ENCODE assay signal across 8 cellular contexts in the genomic region with DNA sequence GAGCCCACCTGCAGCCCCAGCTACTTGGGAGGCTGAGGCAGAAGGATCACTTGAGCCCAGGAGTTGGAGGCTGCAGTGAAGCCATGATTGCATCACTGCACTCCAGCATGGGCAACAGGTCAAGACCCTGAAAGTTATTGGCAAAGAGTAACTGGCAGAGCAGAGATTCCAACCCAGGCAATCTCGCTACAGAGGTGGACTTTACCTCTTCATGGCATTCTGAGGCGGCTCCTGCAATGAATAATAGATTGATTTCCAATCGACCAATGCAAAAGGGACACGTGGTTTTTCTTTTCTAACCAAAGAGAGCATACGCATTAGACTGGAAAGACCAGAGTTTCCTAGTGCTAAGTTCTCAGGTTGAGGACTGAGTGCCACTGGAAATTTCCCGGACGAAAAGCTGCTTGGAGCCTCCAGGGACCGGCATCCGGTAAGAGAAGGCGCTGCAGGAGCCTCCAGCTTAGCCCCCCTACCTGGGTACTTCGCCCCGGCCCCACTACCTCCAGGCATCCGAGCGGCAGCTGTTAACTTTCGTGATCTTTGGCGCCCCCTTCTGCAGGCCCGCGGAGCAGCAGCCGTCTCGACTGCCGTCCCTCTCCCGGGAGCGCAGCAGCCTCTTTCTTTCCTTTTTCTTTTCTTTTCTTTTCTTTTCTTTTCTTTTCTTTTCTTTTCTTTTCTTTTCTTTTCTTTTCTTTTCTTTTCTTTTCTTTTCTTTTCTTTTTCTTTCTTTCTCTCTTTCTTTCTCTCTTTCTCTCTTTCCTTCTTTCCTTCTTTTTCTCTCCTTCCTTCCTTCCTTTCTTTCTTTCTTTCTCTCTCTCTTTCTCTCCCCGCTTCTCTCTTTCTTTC. TPM values are rescaled to one million over a fixed set of nuclear protein-coding genes. Genes with fewer than 3 reads are reported as not detected.
DNase-seq lines count a peak whose midpoint lies in the region; ATAC-seq and TF ChIP-seq lines count a peak whose summit lies in the region.

No MANE protein-coding gene starts in this region.

- peak overlapping the region; percentile 52 for H3K4me3 ChIP-seq in endodermal cell (ENCODE audit: low read length)

- no peaks in the 10 kb centered on the region for H3K36me3 ChIP-seq in endodermal cell (ENCODE audit: control insufficient read depth, insufficient read depth, low read length)

- H3K9ac ChIP-seq in endodermal cell (ENCODE audit: extremely low read depth, low read length, poor library complexity, severe bottlenecking): no peak overlapping the region

- peak; percentile 93 for TF ChIP-seq CTCF in GM20000 (IDR thresholded peaks at IDR 0.05; ENCODE audit: extremely low read depth, missing control alignments)
- TF ChIP-seq CTCF in endodermal cell (conservative IDR thresholded peaks at IDR 0.05): peak; percentile 93

- DNase-seq in AG08396 (ENCODE audit: low spot score) (peak; percentile 76), GM20000 (ENCODE audit: low spot score) (peak; percentile 80), NCI-H526 treated with DMSO at 0.1 percent for 48 hours (lab: John Stamatoyannopoulos, UW) (peak; percentile 66), endodermal cell (peak; percentile 98), midbrain (lab: John Stamatoyannopoulos, UW) (peak; percentile 71)
- DNase-seq in activated CD8-positive, alpha-beta memory T cell treated with anti-CD3 and anti-CD28 coated beads for 24 hours: peak; percentile 96
- peak; percentile 80 for DNase-seq in stimulated activated CD8-positive, alpha-beta memory T cell treated with anti-CD3 and anti-CD28 coated beads, Interleukin-4, amount 100 ng/mL, for 24 hours (ENCODE audit: low read depth)

- H3K4me3 Mint-ChIP-seq in endodermal cell: no peak overlapping the region

- H3K27ac ChIP-seq in endodermal cell (ENCODE audit: low read depth, low read length): no peak overlapping the region

- H3K36me3 Mint-ChIP-seq in endodermal cell (ENCODE audit: low read depth): no peaks in the 10 kb centered on the region

- H3K9me3 ChIP-seq in endodermal cell (ENCODE audit: control insufficient read depth, low read length): no peaks in the 10 kb centered on the region

- no peak for ATAC-seq in GM21528 (IDR thresholded peaks at IDR 0.05; ENCODE audit: low FRiP score, unreplicated experiment)

- no peaks in the 10 kb centered on the region for H3K4me1 ChIP-seq in endodermal cell (ENCODE audit: control insufficient read depth, insufficient read depth, low read length)

- H3K27ac Mint-ChIP-seq in endodermal cell: no peak overlapping the region

- whole genome bisulfite sequencing in endodermal cell (ENCODE audit: insufficient coverage in 1 of 2, insufficient read length in 1 of 2), 2 experiments: 19 to 27% methylated on average over 15 to 24 of the region's 24 CpGs

- H3K9me3 Mint-ChIP-seq in endodermal cell: no peaks in the 10 kb centered on the region

- peaks cover 12% of the 10 kb centered on the region for H3K27me3 ChIP-seq in endodermal cell (ENCODE audit: control insufficient read depth, insufficient read depth, low read length, poor library complexity, severe bottlenecking)

- peaks cover 3% of the 10 kb centered on the region for H3K4me1 Mint-ChIP-seq in endodermal cell

- H3K27me3 Mint-ChIP-seq in endodermal cell (ENCODE audit: insufficient read depth): peaks cover 30% of the 10 kb centered on the region

RNA-seq across cellular contexts. Expression of a gene that starts 4.1 kb away (rescaled TPM):
- 1 to 10 TPM; 1.3 to 1.4 TPM for total RNA-seq in endodermal cell
- 1.2 TPM for polyA plus RNA-seq in endodermal cell (2013, experiment 1 of 2)
- 0.99 TPM for polyA plus RNA-seq in endodermal cell (2013, experiment 2 of 2)

RNA-seq across cellular contexts. Expression of a gene that starts 11.4 kb away (rescaled TPM):
- 10 to 100 TPM; 16.2 to 19.4 TPM for total RNA-seq in endodermal cell
- polyA plus RNA-seq in endodermal cell (2013, experiment 1 of 2): 28.6 TPM
- 24.1 TPM for polyA plus RNA-seq in endodermal cell (2013, experiment 2 of 2)

RNA-seq across cellular contexts. Expression of a gene that starts 11.7 kb away (rescaled TPM):
- 100 to 1,000 TPM in 1 of 2 donors, 10 to 100 TPM in 1; 83.1 to 113 TPM for total RNA-seq in endodermal cell
- polyA plus RNA-seq in endodermal cell (2013, experiment 1 of 2): 82.4 TPM
- 77.9 TPM for polyA plus RNA-seq in endodermal cell (2013, experiment 2 of 2)

RNA-seq across cellular contexts. Expression of a gene that starts 17.9 kb away (rescaled TPM):
- 100 to 1,000 TPM; 155 to 188 TPM for total RNA-seq in endodermal cell
- 146 TPM for polyA plus RNA-seq in endodermal cell (2013, experiment 1 of 2)
- 131 TPM for polyA plus RNA-seq in endodermal cell (2013, experiment 2 of 2)

RNA-seq across cellular contexts. Expression of a gene that starts 27.7 kb away (rescaled TPM):
- 10 to 100 TPM; 24.7 to 30.0 TPM for total RNA-seq in endodermal cell
- 22.9 TPM for polyA plus RNA-seq in endodermal cell (2013, experiment 1 of 2)
- polyA plus RNA-seq in endodermal cell (2013, experiment 2 of 2): 18.2 TPM
